26 cellular contexts compared by ENCODE assay signal in genomic region chr17:65328567-65328966, GRCh38.
"Had no signal": no experiment of that assay in that cellular context is flagged by ENCODE, and none has a peak within 500 bp of the region (broad histone marks: within the 10 kb centered on the region; RNA-seq: fewer than 3 reads in every experiment).

No MANE protein-coding gene starts in this region.

- DNase-seq: activated CD4-positive, alpha-beta T cell treated with anti-CD3 and anti-CD28 coated beads for 48 hours; activated CD4-positive, alpha-beta T cell treated with anti-CD3 and anti-CD28 coated beads, Interleukin-2, amount 50 U/mL, for 48 hours; activated CD4-positive, CD25-positive, alpha-beta regulatory T cell treated with anti-CD3 and anti-CD28 coated beads, Interleukin-2, amount 50 U/mL, for 72 hours; activated gamma-delta T cell; activated naive CD4-positive, alpha-beta T cell treated with anti-CD3 and anti-CD28 coated beads for 36 hours; activated T-cell treated with anti-CD3 and anti-CD28 coated beads for 4 hours; activated T-cell treated with anti-CD3 and anti-CD28 coated beads, Interleukin-2, amount 50 U/mL, for 48 hours; amygdala; NCI-H1048; NCI-H146; NCI-H187 treated with DMSO at 0.1 percent for 48 hours; NCI-H2081 treated with DMSO at 0.1 percent for 48 hours; NCI-H2171 treated with DMSO at 0.1 percent for 48 hours; NCI-H226; NCI-H526 treated with DMSO at 0.1 percent for 48 hours; NCI-H82; Right ventricle myocardium superior; RPMI8226; SJCRH30; SK-N-SH; T-helper 9 cell had no signal

- H3K27me3 ChIP-seq: SJCRH30 had no signal

- H3K9me3 ChIP-seq: SJCRH30, SK-N-SH had no signal

- H3K27ac ChIP-seq: SJCRH30 had no signal

- H3K36me3 Mint-ChIP-seq: activated naive CD8-positive, alpha-beta T cell; brain; WTC11 had no signal

- ATAC-seq: activated T-helper 17 cell treated with anti-CD3 and anti-CD28 coated beads, Interleukin-2, amount 50 U/mL, for 72 hours; WTC11 had no signal

- H3K9me3 Mint-ChIP-seq: activated naive CD4-positive, alpha-beta T cell treated with anti-CD3 and anti-CD28 coated beads for 36 hours; central memory CD8-positive, alpha-beta T cell had no signal

- H3K4me3 ChIP-seq: SJCRH30 had no signal

- H3K9ac ChIP-seq: SK-N-SH had no signal

- H3K4me3 Mint-ChIP-seq: activated naive CD4-positive, alpha-beta T cell treated with anti-CD3 and anti-CD28 coated beads for 36 hours; activated naive CD8-positive, alpha-beta T cell; activated T-helper 17 cell treated with anti-CD3 and anti-CD28 coated beads, Interleukin-2, amount 50 U/mL, for 72 hours; brain; central memory CD8-positive, alpha-beta T cell; WTC11 had no signal

- H3K36me3 ChIP-seq: SJCRH30 had no signal

- H3K27ac Mint-ChIP-seq: activated naive CD4-positive, alpha-beta T cell treated with anti-CD3 and anti-CD28 coated beads for 36 hours; activated naive CD8-positive, alpha-beta T cell; activated T-helper 17 cell treated with anti-CD3 and anti-CD28 coated beads, Interleukin-2, amount 50 U/mL, for 72 hours; brain; WTC11 had no signal

- H3K4me2 ChIP-seq: SK-N-SH had no signal

- H3K4me1 Mint-ChIP-seq: activated T-helper 17 cell treated with anti-CD3 and anti-CD28 coated beads, Interleukin-2, amount 50 U/mL, for 72 hours; central memory CD8-positive, alpha-beta T cell had no signal
